ENCODE assay signal across 16 cellular contexts in the genomic region with DNA sequence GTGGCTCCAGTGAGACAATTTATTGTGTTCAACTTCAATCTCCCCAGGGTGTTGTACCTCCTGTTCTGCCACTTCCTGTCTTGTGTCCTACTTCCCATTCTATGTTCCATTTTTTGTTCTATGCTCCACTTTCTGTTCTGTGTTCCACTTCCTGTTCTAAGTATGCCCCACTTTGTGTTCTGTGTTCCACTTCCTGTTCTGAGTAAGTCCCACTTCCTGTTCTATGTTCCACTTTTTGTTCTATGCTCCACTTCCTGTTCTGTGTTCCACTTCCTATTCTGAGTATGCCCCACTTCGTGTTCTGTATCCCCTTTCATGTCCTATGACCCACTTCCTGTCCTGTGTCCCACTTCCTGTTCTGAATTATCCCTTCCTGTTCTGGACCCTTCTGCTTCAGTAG.
DNase-seq lines count a peak whose midpoint lies in the region; ATAC-seq, FAIRE-seq and TF ChIP-seq lines count a peak whose summit lies in the region.
"Had no signal": no experiment of that assay in that cellular context is flagged by ENCODE, and none has a peak within 500 bp of the region (broad histone marks: within the 10 kb centered on the region; RNA-seq: fewer than 3 reads in every experiment).

No MANE protein-coding gene starts in this region.

- POLR2A ChIA-PET in K562 (lab: Yijun Ruan, JAX), result no interaction called here

- ATAC-seq in DND-41 (ENCODE audit: insufficient read depth, low read depth) (peak; percentile 77), K562 (no peak), HG03520 (IDR thresholded peaks at IDR 0.05; ENCODE audit: unreplicated experiment) (no peak)

- TF ChIP-seq CTCF in DND-41 (IDR thresholded peaks at IDR 0.05; ENCODE audit: borderline replicate concordance, extremely low read depth, low read length, poor library complexity, severe bottlenecking), result no peak
- no peak for TF ChIP-seq CTCF in K562 (IDR thresholded peaks at IDR 0.05 in 2 of 3, conservative IDR thresholded peaks at IDR 0.05 in 1 of 3; ENCODE audit: insufficient read depth in 2 of 3, low read depth in 1 of 3, low read length in 3 of 3)
- TF ChIP-seq CTCF in tibial artery (IDR thresholded peaks at IDR 0.05), result no peak

- H3K4me1 ChIP-seq in BLaER1 (peaks cover 39% of the 10 kb centered on the region), DND-41 (ENCODE audit: insufficient read depth, low read length) (peaks cover 13% of the 10 kb centered on the region), K562 (replicated peaks in 1 of 2; ENCODE audit: control insufficient read depth in 2 of 2, insufficient read depth in 2 of 2, low read length in 2 of 2) (no peaks in the 10 kb centered on the region), tibial artery (no peaks in the 10 kb centered on the region)
- H3K4me1 ChIP-seq: ascending aorta had no signal

- no peak for TF ChIP-seq RAD21 in K562 (CRISPR knock-in tag; conservative IDR thresholded peaks at IDR 0.05 in 1 of 2, IDR thresholded peaks at IDR 0.05 in 1 of 2)

- H4K20me1 ChIP-seq in BLaER1 (no peaks in the 10 kb centered on the region), DND-41 (ENCODE audit: insufficient read depth, low read length) (no peaks in the 10 kb centered on the region), K562 (replicated peaks; ENCODE audit: control insufficient read depth, insufficient read depth, low read length) (no peaks in the 10 kb centered on the region)

- H3K27me3 ChIP-seq in BLaER1, result no peaks in the 10 kb centered on the region
- no peaks in the 10 kb centered on the region for H3K27me3 ChIP-seq in DND-41 (ENCODE audit: insufficient read depth, low read length, poor library complexity)
- H3K27me3 ChIP-seq in K562 (ENCODE audit: control insufficient read depth in 2 of 2, insufficient read depth in 2 of 2, low read length in 2 of 2), result no peaks in the 10 kb centered on the region; a peak in 1 of 5 replicates
- peaks cover 0 to 4% of the 10 kb centered on the region in 2 donors for H3K27me3 ChIP-seq in tibial artery
- H3K27me3 ChIP-seq: ascending aorta had no signal

- peak overlapping the region; percentile 20; the same call in 1 of the 2 replicates for H3K27ac ChIP-seq in BLaER1
- H3K27ac ChIP-seq in DND-41 (ENCODE audit: low read length), result peak overlapping the region; percentile 52
- H3K27ac ChIP-seq in K562 (ENCODE audit: extremely low read depth, low read depth, low read length), result no peak overlapping the region
- H3K27ac ChIP-seq in tibial artery, result no peak overlapping the region
- H3K27ac ChIP-seq: ascending aorta, dorsolateral prefrontal cortex had no signal

- no peaks in the 10 kb centered on the region for H3K79me2 ChIP-seq in DND-41 (ENCODE audit: insufficient read depth, low read length)
- no peaks in the 10 kb centered on the region for H3K79me2 ChIP-seq in K562 (ENCODE audit: control insufficient read depth, insufficient read depth, low read length)

- no peak overlapping the region for H2AFZ ChIP-seq in DND-41 (ENCODE audit: low read depth, low read length)
- H2AFZ ChIP-seq in K562 (ENCODE audit: low read depth, low read length), result no peak overlapping the region

- H3K36me3 ChIP-seq in BLaER1 (no peaks in the 10 kb centered on the region), DND-41 (ENCODE audit: insufficient read depth, low read length) (no peaks in the 10 kb centered on the region), K562 (ENCODE audit: control insufficient read depth, insufficient read depth, low read length) (no peaks in the 10 kb centered on the region), tibial artery (no peaks in the 10 kb centered on the region)
- H3K36me3 ChIP-seq: ascending aorta had no signal

- no peak for FAIRE-seq in K562 (lab: Jason Lieb, UNC)

- TF ChIP-seq EP300 in K562 (IDR thresholded peaks at IDR 0.05; ENCODE audit: low read length), result no peak

- intact Hi-C loops in K562 (cut with micrococcal nuclease) (no loop called here), tibial artery (cut with DNase I; ENCODE audit: low total_unique reads) (no loop called here)

- H3K4me3 ChIP-seq in BLaER1 (no peak overlapping the region), DND-41 (ENCODE audit: low read depth in 1 of 2, low read length in 2 of 2) (no peak overlapping the region), K562 (no peak overlapping the region), tibial artery (no peak overlapping the region)
- H3K4me3 ChIP-seq: ascending aorta, dorsolateral prefrontal cortex had no signal

- peak overlapping the region; percentile 69 for H3K4me2 ChIP-seq in BLaER1
- H3K4me2 ChIP-seq in DND-41 (ENCODE audit: insufficient read depth, low read length), result no peak overlapping the region
- no peak overlapping the region for H3K4me2 ChIP-seq in K562 (ENCODE audit: insufficient read depth, low read length)

- 0% methylated on average over 1 of the region's 1 CpG for WGBS in K562 (ENCODE audit: insufficient coverage, low coverage, missing lambda C conversion rate)

- DNase-seq in DND-41 (peak; percentile 12), RKO (ENCODE audit: low spot score) (peak; percentile 32), K562 (ENCODE audit: extremely low read depth in 1 of 4, low spot score in 3 of 4) (no peak), amniotic stem cell (lab: John Stamatoyannopoulos, UW) (no peak), tibial artery (no peak), NCI-H2081 treated with DMSO at 0.1 percent for 48 hours (lab: John Stamatoyannopoulos, UW) (no peak)
- DNase-seq: activated CD8-positive, alpha-beta memory T cell treated with anti-CD3 and anti-CD28 coated beads for 24 hours; AML-193; dorsolateral prefrontal cortex; EL; mesenchymal stem cell; occipital lobe; OCI-M1 had no signal

- no peak overlapping the region for H3K9ac ChIP-seq in BLaER1
- no peak overlapping the region for H3K9ac ChIP-seq in DND-41 (ENCODE audit: low read depth, low read length)
- no peak overlapping the region for H3K9ac ChIP-seq in K562 (ENCODE audit: insufficient read depth in 1 of 2, low read depth in 2 of 2, low read length in 2 of 2)

- BruUV-seq in K562 (replicated peaks; lab: Mats Ljungman, UMichigan), result no TSS peak

- CTCF ChIA-PET in K562 (lab: Yijun Ruan, JAX; ENCODE audit: low intra/inter-chr PET ratio), result no interaction called here

- no peaks in the 10 kb centered on the region for H3K9me1 ChIP-seq in K562 (ENCODE audit: control insufficient read depth, insufficient read depth, low read length)

- in situ Hi-C loops in K562 (cut with MboI), result no loop called here

- H3K9me3 ChIP-seq in BLaER1 (peaks cover 27% of the 10 kb centered on the region), DND-41 (ENCODE audit: insufficient read depth, low read length, severe bottlenecking) (peaks cover 3% of the 10 kb centered on the region), K562 (replicated peaks; ENCODE audit: control insufficient read depth, insufficient read depth, low read depth, low read length) (no peaks in the 10 kb centered on the region), tibial artery (no peaks in the 10 kb centered on the region)
- H3K9me3 ChIP-seq: ascending aorta had no signal

- no peak for TF ChIP-seq POLR2A in K562 (conservative IDR thresholded peaks at IDR 0.05)

TF ChIP-seq in K562, 482 proteins besides CTCF, POLR2A, EP300 and RAD21 (continues in another document):
- TF ChIP-seq ZNF121 (CRISPR knock-in tag; conservative IDR thresholded peaks at IDR 0.05) (no peak), POLR2H (tag; IDR thresholded peaks at IDR 0.05; ENCODE audit: low read depth) (no peak), SPI1 (IDR thresholded peaks at IDR 0.05; ENCODE audit: borderline replicate concordance, low read depth, low read length) (peak; percentile 61; the same call in 1 of the 2 replicates), GABPB2 (CRISPR knock-in tag; conservative IDR thresholded peaks at IDR 0.05) (no peak), ZKSCAN3 (CRISPR knock-in tag; IDR thresholded peaks at IDR 0.05) (no peak)
- TF ChIP-seq, protein P1, sequence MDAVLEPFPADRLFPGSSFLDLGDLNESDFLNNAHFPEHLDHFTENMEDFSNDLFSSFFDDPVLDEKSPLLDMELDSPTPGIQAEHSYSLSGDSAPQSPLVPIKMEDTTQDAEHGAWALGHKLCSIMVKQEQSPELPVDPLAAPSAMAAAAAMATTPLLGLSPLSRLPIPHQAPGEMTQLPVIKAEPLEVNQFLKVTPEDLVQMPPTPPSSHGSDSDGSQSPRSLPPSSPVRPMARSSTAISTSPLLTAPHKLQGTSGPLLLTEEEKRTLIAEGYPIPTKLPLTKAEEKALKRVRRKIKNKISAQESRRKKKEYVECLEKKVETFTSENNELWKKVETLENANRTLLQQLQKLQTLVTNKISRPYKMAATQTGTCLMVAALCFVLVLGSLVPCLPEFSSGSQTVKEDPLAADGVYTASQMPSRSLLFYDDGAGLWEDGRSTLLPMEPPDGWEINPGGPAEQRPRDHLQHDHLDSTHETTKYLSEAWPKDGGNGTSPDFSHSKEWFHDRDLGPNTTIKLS (IDR thresholded peaks at IDR 0.05; ENCODE audit: borderline replicate concordance, low read depth), result peak; percentile 48; the same call in 1 of the 2 replicates
- TF ChIP-seq, protein P2, sequence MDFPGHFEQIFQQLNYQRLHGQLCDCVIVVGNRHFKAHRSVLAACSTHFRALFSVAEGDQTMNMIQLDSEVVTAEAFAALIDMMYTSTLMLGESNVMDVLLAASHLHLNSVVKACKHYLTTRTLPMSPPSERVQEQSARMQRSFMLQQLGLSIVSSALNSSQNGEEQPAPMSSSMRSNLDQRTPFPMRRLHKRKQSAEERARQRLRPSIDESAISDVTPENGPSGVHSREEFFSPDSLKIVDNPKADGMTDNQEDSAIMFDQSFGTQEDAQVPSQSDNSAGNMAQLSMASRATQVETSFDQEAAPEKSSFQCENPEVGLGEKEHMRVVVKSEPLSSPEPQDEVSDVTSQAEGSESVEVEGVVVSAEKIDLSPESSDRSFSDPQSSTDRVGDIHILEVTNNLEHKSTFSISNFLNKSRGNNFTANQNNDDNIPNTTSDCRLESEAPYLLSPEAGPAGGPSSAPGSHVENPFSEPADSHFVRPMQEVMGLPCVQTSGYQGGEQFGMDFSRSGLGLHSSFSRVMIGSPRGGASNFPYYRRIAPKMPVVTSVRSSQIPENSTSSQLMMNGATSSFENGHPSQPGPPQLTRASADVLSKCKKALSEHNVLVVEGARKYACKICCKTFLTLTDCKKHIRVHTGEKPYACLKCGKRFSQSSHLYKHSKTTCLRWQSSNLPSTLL (IDR thresholded peaks at IDR 0.05), result no peak

Comparison
In these comparisons a context has a peak if more than half of its experiments do, and no peak if none do; other contexts are left out.
1. H3K27ac ChIP-seq: peak in BLaER1 (single experiment) and DND-41 (single experiment); none in K562 (single experiment) and tibial artery (0 of 2).
2. DNase-seq: peak in DND-41 (single experiment) and RKO (single experiment); none in K562 (0 of 4), amniotic stem cell (single experiment), tibial artery (0 of 2) and NCI-H2081 treated with DMSO at 0.1 percent for 48 hours (single experiment).